20 cellular contexts compared by ENCODE assay signal in genomic region chr19:55226788-55227187, GRCh38. TPM values are rescaled to one million over a fixed set of nuclear protein-coding genes. Genes with fewer than 3 reads are reported as not detected.
"Had no signal": no experiment of that assay in that cellular context is flagged by ENCODE, and none has a peak within 500 bp of the region (broad histone marks: within the 10 kb centered on the region; RNA-seq: fewer than 3 reads in every experiment).

No MANE protein-coding gene starts in this region.

- H3K36me3 ChIP-seq: ovary had no signal

- H3K9me3 Mint-ChIP-seq: activated T-cell treated with anti-CD3 and anti-CD28 coated beads, Interleukin-2, amount 50 U/mL, for 72 hours; endodermal cell; neural crest cell; stimulated activated naive CD8-positive, alpha-beta T cell treated with anti-CD3 and anti-CD28 coated beads, Interleukin-15, amount 100 ng/mL, for 72 hours; type B pancreatic cell; WTC11 had no signal

- H3K27me3 ChIP-seq: gastrocnemius medialis, heart left ventricle, ovary had no signal

- H3K4me3 Mint-ChIP-seq: activated T-cell treated with anti-CD3 and anti-CD28 coated beads, Interleukin-2, amount 50 U/mL, for 72 hours; endodermal cell; neural crest cell; stimulated activated naive CD8-positive, alpha-beta T cell treated with anti-CD3 and anti-CD28 coated beads, Interleukin-15, amount 100 ng/mL, for 72 hours; type B pancreatic cell; WTC11 had no signal

- H3K4me3 ChIP-seq: gastrocnemius medialis, heart left ventricle, ovary had no signal

- DNase-seq: activated CD4-positive, alpha-beta T cell treated with anti-CD3 and anti-CD28 coated beads for 4 hours; activated CD8-positive, alpha-beta memory T cell treated with anti-CD3 and anti-CD28 coated beads, Interleukin-2, amount 50 U/mL, for 48 hours; activated gamma-delta T cell treated with Interleukin-2 at 50 U/mL for 16 hours; activated T-cell treated with anti-CD3 and anti-CD28 coated beads, Interleukin-2, amount 50 U/mL, for 72 hours; endodermal cell; erythroblast; gastrocnemius medialis; left cardiac atrium; midbrain; ovary; stimulated activated naive CD8-positive, alpha-beta T cell treated with anti-CD3 and anti-CD28 coated beads, Interleukin-15, amount 100 ng/mL, for 72 hours; T-helper 2 cell had no signal

- H3K9me3 ChIP-seq: gastrocnemius medialis, heart left ventricle, ovary had no signal

- H3K27me3 Mint-ChIP-seq: stimulated activated naive CD8-positive, alpha-beta T cell treated with anti-CD3 and anti-CD28 coated beads, Interleukin-15, amount 100 ng/mL, for 72 hours; type B pancreatic cell had no signal

- ATAC-seq: activated T-cell treated with anti-CD3 and anti-CD28 coated beads, Interleukin-2, amount 50 U/mL, for 72 hours; gastrocnemius medialis; sciatic nerve; WTC11 had no signal

- H3K4me1 ChIP-seq: gastrocnemius medialis had no signal

- H3K27ac ChIP-seq: gastrocnemius medialis, ovary had no signal

- H3K4me1 Mint-ChIP-seq: neural crest cell had no signal

- H3K27ac Mint-ChIP-seq: activated T-cell treated with anti-CD3 and anti-CD28 coated beads, Interleukin-2, amount 50 U/mL, for 72 hours; type B pancreatic cell; WTC11 had no signal

- H3K36me3 Mint-ChIP-seq: type B pancreatic cell had no signal

RNA-seq across cellular contexts. Expression of gene PTPRH, which starts 17.5 kb away (rescaled TPM):
- total RNA-seq: activated T-cell treated with anti-CD3 and anti-CD28 coated beads, Interleukin-2, amount 50 U/mL, for 72 hours; endodermal cell; temporal lobe had no signal

RNA-seq across cellular contexts. Expression of gene SYT5, which starts 46.7 kb away (rescaled TPM):
- total RNA-seq: endodermal cell, gastrocnemius medialis, left cardiac atrium, lung microvascular endothelial cell, pulmonary artery endothelial cell, sciatic nerve had no signal
- polyA plus RNA-seq: heart left ventricle, ovary had no signal
